8 cellular contexts compared by ENCODE assay signal in the genomic region with DNA sequence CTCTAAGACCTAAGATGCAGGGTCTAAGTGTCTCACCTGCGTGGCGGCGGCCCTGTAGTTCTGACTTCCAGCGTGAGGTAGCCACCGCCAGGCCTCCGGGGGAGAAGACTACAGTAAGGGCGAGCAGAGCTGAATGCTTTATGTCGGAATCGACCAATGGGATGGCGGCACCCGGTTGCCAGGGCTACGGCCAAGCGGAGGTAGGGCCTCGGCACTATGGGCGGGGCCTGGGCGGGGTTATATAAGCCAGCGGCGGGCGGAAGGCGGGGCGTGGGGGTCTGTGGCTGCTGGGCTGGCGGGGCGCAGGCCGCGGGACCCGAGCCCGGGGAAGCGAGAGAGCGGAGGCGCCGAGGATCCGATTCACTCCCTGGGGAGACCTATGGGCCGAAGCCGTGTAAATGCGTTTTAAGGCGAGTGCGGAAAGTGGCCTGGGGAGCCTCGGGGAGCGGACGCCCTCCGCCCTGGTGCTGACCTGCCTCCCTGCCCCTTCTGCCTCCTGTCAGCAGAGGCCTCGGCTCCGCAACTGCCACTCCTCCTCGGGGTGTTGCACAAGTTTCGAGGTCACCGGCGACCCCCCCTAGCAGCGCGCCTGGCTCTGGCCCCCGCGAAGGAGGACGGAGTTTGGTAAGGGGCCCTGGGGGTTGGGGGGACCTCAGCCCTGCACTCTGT. TPM values are rescaled to one million over a fixed set of nuclear protein-coding genes. Genes with fewer than 3 reads are reported as not detected.
DNase-seq lines count a peak whose midpoint lies in the region; ATAC-seq, FAIRE-seq and TF ChIP-seq lines count a peak whose summit lies in the region.

A gene (plus strand): TSS at position 269 of the 669 bp plus-strand sequence. CDS start 1,097 bp downstream, outside the sequence.

- TF ChIP-seq CTCF in right atrium auricular region (IDR thresholded peaks at IDR 0.05) (no peak), prostate gland (IDR thresholded peaks at IDR 0.05) (peak in 2 of 4 experiments; percentile 32 to 36)

- no peaks in the 10 kb centered on the region for H3K27me3 Mint-ChIP-seq in T-helper 17 cell

- under 1% methylated on average over 51 of the region's 52 CpGs for WGBS in prostate gland

- intact Hi-C loops in prostate gland (cut with DNase I), result loop anchor here (10.0 kb wide), 1 partner anchor 146 kb away; no protein-coding TSS in a partner anchor

- H3K4me1 Mint-ChIP-seq in T-helper 17 cell, result peaks cover 37% of the 10 kb centered on the region

- H3K4me1 ChIP-seq in right atrium auricular region (peaks cover 0 to 19% of the 10 kb centered on the region in 2 donors), prostate gland (replicated peaks) (no peaks in the 10 kb centered on the region)

- peak; percentile 76 for ATAC-seq in HG02840 (IDR thresholded peaks at IDR 0.05; ENCODE audit: low FRiP score, unreplicated experiment)
- ATAC-seq in T-helper 17 cell, result peak; percentile 99

- H3K27ac ChIP-seq in right atrium auricular region, result peak within 1 kb of the TSS; percentile 5 to 65
- H3K27ac ChIP-seq in prostate gland, result peak within 1 kb of the TSS; percentile 22 to 54

- H3K36me3 ChIP-seq in right atrium auricular region (no peaks in the 10 kb centered on the region), prostate gland (no peaks in the 10 kb centered on the region)

- H3K27me3 ChIP-seq in right atrium auricular region (no peaks in the 10 kb centered on the region), prostate gland (replicated peaks; ENCODE audit: insufficient read depth) (no peaks in the 10 kb centered on the region)

- H3K9me3 ChIP-seq in T-helper 17 cell (ENCODE audit: control insufficient read depth, low read length, poor library complexity, severe bottlenecking) (no peaks in the 10 kb centered on the region), right atrium auricular region (no peaks in the 10 kb centered on the region), prostate gland (no peaks in the 10 kb centered on the region)

- peak; percentile 92 for DNase-seq in GM12892 (ENCODE audit: insufficient read length)
- DNase-seq in NCI-H1436 treated with DMSO at 0.1 percent for 48 hours (lab: John Stamatoyannopoulos, UW), result peak; percentile 67
- peak; percentile 94 to 96 (median 95) for DNase-seq in T-helper 17 cell
- DNase-seq in anterior cingulate cortex (lab: John Stamatoyannopoulos, UW), result peak; percentile 65 to 99 (median 95)
- peak; percentile 97 for DNase-seq in right atrium auricular region (ENCODE audit: low spot score)
- peak; percentile 98 for DNase-seq in prostate gland (ENCODE audit: low spot score)
- peak; percentile 98 for DNase-seq in ureter (ENCODE audit: low spot score)

- TF ChIP-seq POLR2A in GM12892 (IDR thresholded peaks at IDR 0.05; ENCODE audit: low read depth, low read length), result peak; percentile 71; the same call in 1 of the 2 replicates
- TF ChIP-seq POLR2A in prostate gland (IDR thresholded peaks at IDR 0.05), result peak; percentile 95

- H3K36me3 Mint-ChIP-seq in T-helper 17 cell (ENCODE audit: low read depth), result no peaks in the 10 kb centered on the region

- H3K4me3 Mint-ChIP-seq in T-helper 17 cell, result peak within 1 kb of the TSS; percentile 90

- H3K4me3 ChIP-seq in right atrium auricular region (peak within 1 kb of the TSS; percentile 55 to 64), prostate gland (peak within 1 kb of the TSS; percentile 65 to 73)

- peak; percentile 94 for FAIRE-seq in GM12892 (lab: Jason Lieb, UNC)

- peak within 1 kb of the TSS; percentile 93 for H3K27ac Mint-ChIP-seq in T-helper 17 cell

RNA-seq across cellular contexts. Expression of the gene that starts here (rescaled TPM):
- 0.42 TPM for polyA plus RNA-seq in GM12892 (2012; ENCODE audit: missing spikeins)
- total RNA-seq in T-helper 17 cell (1 to 10 TPM; 6.3 to 8.6 TPM), right atrium auricular region (1 to 10 TPM; 1.9 to 3.3 TPM), prostate gland (10 to 100 TPM in 1 of 2 donors, 1 to 10 TPM in 1; 5.6 to 16.0 TPM), ureter (4.6 TPM)

Comparison
In these comparisons a context has a peak if more than half of its experiments do, and no peak if none do; other contexts are left out.
1. Peak in every context shown above with its lines: DNase-seq, ATAC-seq, H3K4me3 ChIP-seq and H3K27ac ChIP-seq.